ENCODE assay signal across 12 cellular contexts in genomic region chr5:142872795-142873194, GRCh38.
DNase-seq lines count a peak whose midpoint lies in the region; TF ChIP-seq lines count a peak whose summit lies in the region.
"Had no signal": no experiment of that assay in that cellular context is flagged by ENCODE, and none has a peak within 500 bp of the region (broad histone marks: within the 10 kb centered on the region; RNA-seq: fewer than 3 reads in every experiment).

No MANE protein-coding gene starts in this region.

- H3K27ac ChIP-seq in cardiac muscle cell = no peak overlapping the region
- H3K27ac ChIP-seq in right atrium auricular region = no peak overlapping the region
- H3K27ac ChIP-seq in thyroid gland = peak overlapping the region; percentile 18 to 76 (median 73)
- H3K27ac ChIP-seq in sigmoid colon = no peak overlapping the region

- TF ChIP-seq POLR2A in thyroid gland (IDR thresholded peaks at IDR 0.05) (no peak), sigmoid colon (IDR thresholded peaks at IDR 0.05) (no peak)

- peak overlapping the region in 2 of 7 donors; percentile 32 to 64 for H3K27ac Mint-ChIP-seq in CD14-positive monocyte
- H3K27ac Mint-ChIP-seq: stimulated activated effector memory CD8-positive, alpha-beta T cell treated with anti-CD3 and anti-CD28 coated beads, Interleukin-12 subunit alpha, Interleukin-12 subunit beta, amount 100 ng/mL, for 72 hours; T-cell had no signal

- H3K36me3 ChIP-seq in cardiac muscle cell (no peaks in the 10 kb centered on the region), right atrium auricular region (no peaks in the 10 kb centered on the region), thyroid gland (no peaks in the 10 kb centered on the region), sigmoid colon (no peaks in the 10 kb centered on the region)

- no peak for TF ChIP-seq EP300 in sigmoid colon (IDR thresholded peaks at IDR 0.05)

- H3K36me3 Mint-ChIP-seq in CD14-positive monocyte = peaks cover 50 to 71% of the 10 kb centered on the region in 2 donors

- no peak for TF ChIP-seq CTCF in cardiac muscle cell (IDR thresholded peaks at IDR 0.05; ENCODE audit: low read depth, low read length)
- TF ChIP-seq CTCF in right atrium auricular region (IDR thresholded peaks at IDR 0.05) = no peak
- TF ChIP-seq CTCF in astrocyte of the spinal cord (IDR thresholded peaks at IDR 0.05; ENCODE audit: low read depth, low read length) = no peak
- no peak for TF ChIP-seq CTCF in thyroid gland (IDR thresholded peaks at IDR 0.05)
- TF ChIP-seq CTCF in sigmoid colon (IDR thresholded peaks at IDR 0.05) = no peak
- TF ChIP-seq CTCF in CD14-positive monocyte (IDR thresholded peaks at IDR 0.05) = no peak

- 35 to 50% methylated on average over 3 of the region's 3 CpGs for WGBS in thyroid gland, 2 donors
- 22 to 58% methylated on average over 3 of the region's 3 CpGs for WGBS in sigmoid colon, 2 donors

- H3K4me1 ChIP-seq in cardiac muscle cell (ENCODE audit: low read depth) (peaks cover 13% of the 10 kb centered on the region), right atrium auricular region (peaks cover 0 to 81% of the 10 kb centered on the region in 2 donors), thyroid gland (peaks cover 34 to 78% of the 10 kb centered on the region in 2 donors), sigmoid colon (peaks cover 0 to 25% (median 14%) of the 10 kb centered on the region in 4 donors)

- H3K9me3 ChIP-seq in cardiac muscle cell (ENCODE audit: low read depth) = no peaks in the 10 kb centered on the region
- H3K9me3 ChIP-seq in right atrium auricular region = no peaks in the 10 kb centered on the region
- no peaks in the 10 kb centered on the region for H3K9me3 ChIP-seq in thyroid gland
- H3K9me3 ChIP-seq in sigmoid colon = no peaks in the 10 kb centered on the region

- in situ Hi-C loops in astrocyte of the spinal cord (cut with HindIII; ENCODE audit: low sequenced_read_pairs) = no loop called here

- H3K4me3 ChIP-seq in cardiac muscle cell (no peak overlapping the region), right atrium auricular region (no peak overlapping the region), astrocyte of the spinal cord (ENCODE audit: low read depth, low read length) (no peak overlapping the region), thyroid gland (replicated peaks in 1 of 3) (no peak overlapping the region), sigmoid colon (no peak overlapping the region)

- no peak overlapping the region for H3K4me3 Mint-ChIP-seq in CD14-positive monocyte
- H3K4me3 Mint-ChIP-seq: stimulated activated effector memory CD8-positive, alpha-beta T cell treated with anti-CD3 and anti-CD28 coated beads, Interleukin-12 subunit alpha, Interleukin-12 subunit beta, amount 100 ng/mL, for 72 hours; T-cell had no signal

- H3K4me1 Mint-ChIP-seq in CD14-positive monocyte = peaks cover 55% of the 10 kb centered on the region

- H3K27me3 Mint-ChIP-seq in CD14-positive monocyte (ENCODE audit: low read depth in 3 of 3) = peaks cover 0 to 2% (median 0%) of the 10 kb centered on the region in 3 donors
- H3K27me3 Mint-ChIP-seq: T-cell had no signal

- DNase-seq in cardiac muscle cell (ENCODE audit: low read depth in 1 of 2, low spot score in 1 of 2) (peak; percentile 42 to 47), right atrium auricular region (ENCODE audit: low spot score) (no peak), astrocyte of the spinal cord (ENCODE audit: low read depth, low spot score) (peak; percentile 23), iris pigment epithelial cell (ENCODE audit: low read depth) (peak; percentile 76), thyroid gland (peak; percentile 30 to 32), sigmoid colon (no peak), CD14-positive monocyte (ENCODE audit: low spot score) (no peak), cerebellar cortex (ENCODE audit: low spot score) (no peak)
- DNase-seq: anterior cingulate cortex, NCI-H2171, T-cell had no signal

- H3K9me3 Mint-ChIP-seq in CD14-positive monocyte = peaks cover 0 to 3% (median 0%) of the 10 kb centered on the region in 7 donors
- H3K9me3 Mint-ChIP-seq: stimulated activated effector memory CD8-positive, alpha-beta T cell treated with anti-CD3 and anti-CD28 coated beads, Interleukin-12 subunit alpha, Interleukin-12 subunit beta, amount 100 ng/mL, for 72 hours; T-cell had no signal

- H3K27me3 ChIP-seq in cardiac muscle cell = no peaks in the 10 kb centered on the region
- no peaks in the 10 kb centered on the region for H3K27me3 ChIP-seq in right atrium auricular region
- no peaks in the 10 kb centered on the region for H3K27me3 ChIP-seq in thyroid gland
- no peaks in the 10 kb centered on the region for H3K27me3 ChIP-seq in sigmoid colon

- intact Hi-C loops in thyroid gland (cut with DNase I) (no loop called here), sigmoid colon (cut with DNase I) (no loop called here), CD14-positive monocyte (cut with micrococcal nuclease) (no loop called here)

Comparison
In these comparisons a context has a peak if more than half of its experiments do, and no peak if none do; other contexts are left out.
1. DNase-seq: peak in cardiac muscle cell (2 of 2), astrocyte of the spinal cord (single experiment), iris pigment epithelial cell (single experiment) and thyroid gland (2 of 2); none in right atrium auricular region (single experiment), sigmoid colon (single experiment), CD14-positive monocyte (single experiment) and cerebellar cortex (single experiment).
2. H3K27ac ChIP-seq: peak in thyroid gland (3 of 3); none in cardiac muscle cell (single experiment), right atrium auricular region (0 of 2) and sigmoid colon (0 of 4).